Comparison of ENCODE assay signal across 10 cellular contexts in genomic region chr1:167723707-167724323, GRCh38. TPM values are rescaled to one million over a fixed set of nuclear protein-coding genes. Genes with fewer than 3 reads are reported as not detected.
A peak's percentile ranks its signal among the peaks of the same experiment; 100 is the strongest.
DNase-seq lines count a peak whose midpoint lies in the region; ATAC-seq, FAIRE-seq and TF ChIP-seq lines count a peak whose summit lies in the region.
"Had no signal": no experiment of that assay in that cellular context is flagged by ENCODE, and none has a peak within 500 bp of the region (broad histone marks: within the 10 kb centered on the region; RNA-seq: fewer than 3 reads in every experiment).

No MANE protein-coding gene starts in this region.

- no peaks in the 10 kb centered on the region for H3K9me3 ChIP-seq in BLaER1 treated with 17β-estradiol and CSF1 and Interleukin-3, amounts not matched to agents 10 nM and 100 nM (replicated peaks in 1 of 11)
- no peaks in the 10 kb centered on the region for H3K9me3 ChIP-seq in HUES6 (ENCODE audit: control insufficient read depth, insufficient read depth, low read depth, low read length)

- peaks cover 39 to 58% (median 46%) of the 10 kb centered on the region in 10 experiments for H3K4me1 ChIP-seq in BLaER1 treated with 17β-estradiol and CSF1 and Interleukin-3, amounts not matched to agents 10 nM and 100 nM
- peaks cover 48% of the 10 kb centered on the region for H3K4me1 ChIP-seq in HUES6 (ENCODE audit: control insufficient read depth, insufficient read depth, low read length)

- no peaks in the 10 kb centered on the region for H3K27me3 ChIP-seq in BLaER1 treated with 17β-estradiol and CSF1 and Interleukin-3, amounts not matched to agents 10 nM and 100 nM
- H3K27me3 ChIP-seq in HUES6 (ENCODE audit: control insufficient read depth, insufficient read depth, low read length): no peaks in the 10 kb centered on the region

- TF ChIP-seq CTCF in chondrocyte (IDR thresholded peaks at IDR 0.05) (no peak), nephron (IDR thresholded peaks at IDR 0.05; ENCODE audit: unreplicated experiment in 3 of 3) (no peak)

- H3K4me3 Mint-ChIP-seq in chondrocyte (ENCODE audit: unreplicated experiment): peak overlapping the region; percentile 91
- peak overlapping the region; percentile 86 to 98 (median 91) for H3K4me3 Mint-ChIP-seq in nephron

- DNase-seq in chondrocyte (ENCODE audit: low spot score) (no peak), NCI-H2081 treated with DMSO at 0.1 percent for 48 hours (lab: John Stamatoyannopoulos, UW) (no peak), frontal cortex (ENCODE audit: low spot score in 2 of 2) (no peak)
- DNase-seq: activated CD4-positive, CD25-positive, alpha-beta regulatory T cell treated with anti-CD3 and anti-CD28 coated beads, Interleukin-2, amount 50 U/mL, for 72 hours; NCI-H526 treated with DMSO at 0.1 percent for 48 hours had no signal

- FAIRE-seq in frontal cortex (lab: Jason Lieb, UNC): no peak

- ATAC-seq in HG02588 (IDR thresholded peaks at IDR 0.05; ENCODE audit: unreplicated experiment): no peak
- no peak for ATAC-seq in GM18909 (IDR thresholded peaks at IDR 0.05; ENCODE audit: poor library complexity, unreplicated experiment)

- peak overlapping the region in 8 of 10 experiments; percentile 8 to 95 (median 92); a peak in 9 of 20 replicates for H3K4me3 ChIP-seq in BLaER1 treated with 17β-estradiol and CSF1 and Interleukin-3, amounts not matched to agents 10 nM and 100 nM
- peak overlapping the region; percentile 81 for H3K4me3 ChIP-seq in HUES6 (ENCODE audit: low read depth, low read length)

- peak overlapping the region in 9 of 11 experiments; percentile 29 to 89 (median 85); a peak in 9 of 22 replicates for H3K9ac ChIP-seq in BLaER1 treated with 17β-estradiol and CSF1 and Interleukin-3, amounts not matched to agents 10 nM and 100 nM
- no peak overlapping the region for H3K9ac ChIP-seq in HUES6 (ENCODE audit: low read length)

- H3K27ac Mint-ChIP-seq in chondrocyte (ENCODE audit: unreplicated experiment): no peak overlapping the region
- peak overlapping the region; percentile 28 to 41 (median 40) for H3K27ac Mint-ChIP-seq in nephron

- no peak overlapping the region for H3K27ac ChIP-seq in BLaER1 treated with 17β-estradiol and CSF1 and Interleukin-3, amounts not matched to agents 10 nM and 100 nM
- H3K27ac ChIP-seq in HUES6 (ENCODE audit: low read depth, low read length): no peak overlapping the region

- H3K9me3 Mint-ChIP-seq in chondrocyte (ENCODE audit: low read depth) (no peaks in the 10 kb centered on the region), nephron (no peaks in the 10 kb centered on the region)

- H3K27me3 Mint-ChIP-seq in chondrocyte (ENCODE audit: low read depth) (no peaks in the 10 kb centered on the region), nephron (ENCODE audit: low read depth) (peaks cover 5% of the 10 kb centered on the region)

- peaks cover 0 to 15% (median 9%) of the 10 kb centered on the region in 11 experiments; a peak in 11 of 22 replicates for H3K36me3 ChIP-seq in BLaER1 treated with 17β-estradiol and CSF1 and Interleukin-3, amounts not matched to agents 10 nM and 100 nM
- H3K36me3 ChIP-seq in HUES6 (ENCODE audit: control insufficient read depth, insufficient read depth, low read length): 0 out of 2 replicates have a peak, but pooled peaks cover 3% of the 10 kb centered on the region

- H4K20me1 ChIP-seq in BLaER1 treated with 17β-estradiol and CSF1 and Interleukin-3, amounts not matched to agents 10 nM and 100 nM: peaks cover 8 to 48% (median 31%) of the 10 kb centered on the region in 11 experiments; a peak in 15 of 22 replicates

- peaks cover 64% of the 10 kb centered on the region for H3K4me1 Mint-ChIP-seq in chondrocyte (ENCODE audit: low read depth)
- H3K4me1 Mint-ChIP-seq in nephron: peaks cover 46% of the 10 kb centered on the region

- H3K36me3 Mint-ChIP-seq in chondrocyte (ENCODE audit: low read depth) (no peaks in the 10 kb centered on the region), nephron (ENCODE audit: low read depth) (peaks cover 20% of the 10 kb centered on the region)

- peak overlapping the region; percentile 85 to 95 (median 92) for H3K4me2 ChIP-seq in BLaER1 treated with 17β-estradiol and CSF1 and Interleukin-3, amounts not matched to agents 10 nM and 100 nM

RNA-seq across cellular contexts. Expression of gene MPZL1, which starts 2.0 kb away (rescaled TPM):
- total RNA-seq in chondrocyte: 195 to 215 TPM (median 198 TPM) in 3 replicates
- total RNA-seq in frontal cortex: 184 TPM
